Comparison of ENCODE assay signal across 15 cellular contexts in the genomic region with DNA sequence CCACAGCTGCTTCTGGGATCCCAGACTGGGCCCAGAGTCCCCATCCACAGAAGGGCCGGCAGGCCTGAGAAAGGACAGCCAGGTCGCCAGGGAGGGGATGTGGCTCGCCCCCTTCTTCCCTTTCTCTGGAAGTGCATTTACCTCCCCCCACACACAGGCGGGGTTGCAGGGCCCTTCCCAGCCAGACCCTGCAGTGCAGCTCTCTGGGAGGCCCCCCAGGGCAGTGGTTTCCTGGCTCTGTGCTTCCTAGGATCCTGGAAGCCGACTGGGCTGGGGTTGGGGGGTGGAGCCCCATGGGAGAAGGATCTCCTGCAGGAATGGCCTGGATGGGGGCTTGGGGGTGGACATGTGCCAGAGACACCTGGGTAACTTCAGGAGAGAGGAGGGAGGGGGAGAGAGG. TPM values are rescaled to one million over a fixed set of nuclear protein-coding genes. Genes with fewer than 3 reads are reported as not detected.
DNase-seq lines count a peak whose midpoint lies in the region; ATAC-seq lines count a peak whose summit lies in the region.
"Had no signal": no experiment of that assay in that cellular context is flagged by ENCODE, and none has a peak within 500 bp of the region (broad histone marks: within the 10 kb centered on the region; RNA-seq: fewer than 3 reads in every experiment).

No MANE protein-coding gene starts in this region.

- H3K4me3 ChIP-seq in H7 (ENCODE audit: insufficient read depth, low read depth, low read length) (peak overlapping the region; percentile 22), iPS-15b (ENCODE audit: low read depth, low read length) (peak overlapping the region; percentile 46)
- H3K4me3 ChIP-seq: pancreas had no signal

- no peaks in the 10 kb centered on the region for H3K9me3 ChIP-seq in iPS-15b (ENCODE audit: control insufficient read depth, insufficient read depth, low read length)
- H3K9me3 ChIP-seq: pancreas had no signal

- peaks cover 17% of the 10 kb centered on the region for H3K27me3 ChIP-seq in H7 (ENCODE audit: control insufficient read depth, insufficient read depth, low read length)
- peaks cover 10% of the 10 kb centered on the region for H3K27me3 ChIP-seq in iPS-15b (ENCODE audit: control insufficient read depth, insufficient read depth, low read length)

- in situ Hi-C loops in G401 (cut with HindIII; ENCODE audit: low sequenced_read_pairs): no loop called here

- peaks cover 34% of the 10 kb centered on the region for H3K27me3 Mint-ChIP-seq in activated T-helper 1 cell treated with anti-CD3 and anti-CD28 coated beads, Interleukin-12 subunit alpha, Interleukin-12 subunit beta, Interleukin-2, Interleukin-4 antibody, amounts not matched to agents 30 ng/mL and 10 ng/mL and 1 ng/mL, durations not matched to agents 14 hours and 24 hours and 36 hours (ENCODE audit: insufficient read depth)

- H3K4me1 ChIP-seq in iPS-15b (ENCODE audit: control insufficient read depth, insufficient read depth, low read length): peaks cover 11% of the 10 kb centered on the region

- no peak overlapping the region for H3K4me3 Mint-ChIP-seq in activated T-helper 1 cell treated with anti-CD3 and anti-CD28 coated beads, Interleukin-12 subunit alpha, Interleukin-12 subunit beta, Interleukin-2, Interleukin-4 antibody, amounts not matched to agents 30 ng/mL and 10 ng/mL and 1 ng/mL, durations not matched to agents 14 hours and 24 hours and 36 hours
- H3K4me3 Mint-ChIP-seq: B cell had no signal

- no peak overlapping the region for H3K9ac ChIP-seq in iPS-15b (ENCODE audit: low read depth, low read length)

- H3K9me3 Mint-ChIP-seq in activated T-helper 1 cell treated with anti-CD3 and anti-CD28 coated beads, Interleukin-12 subunit alpha, Interleukin-12 subunit beta, Interleukin-2, Interleukin-4 antibody, amounts not matched to agents 30 ng/mL and 10 ng/mL and 1 ng/mL, durations not matched to agents 14 hours and 24 hours and 36 hours: no peaks in the 10 kb centered on the region
- H3K9me3 Mint-ChIP-seq: activated naive CD4-positive, alpha-beta T cell treated with anti-CD3 and anti-CD28 coated beads, Interleukin-2, amount 50 U/mL, for 72 hours had no signal

- H3K36me3 ChIP-seq in H7 (replicated peaks; ENCODE audit: control insufficient read depth, insufficient read depth, low read length) (no peaks in the 10 kb centered on the region), iPS-15b (ENCODE audit: control insufficient read depth, insufficient read depth, low read length) (no peaks in the 10 kb centered on the region)
- H3K36me3 ChIP-seq: pancreas had no signal

- ATAC-seq in sciatic nerve (no peak), HG03135 (IDR thresholded peaks at IDR 0.05; ENCODE audit: unreplicated experiment) (no peak)
- ATAC-seq: activated naive CD4-positive, alpha-beta T cell treated with anti-CD3 and anti-CD28 coated beads, Interleukin-2, amount 50 U/mL, for 72 hours; HepG2; pancreas had no signal

- no peaks in the 10 kb centered on the region for H3K36me3 Mint-ChIP-seq in activated T-helper 1 cell treated with anti-CD3 and anti-CD28 coated beads, Interleukin-12 subunit alpha, Interleukin-12 subunit beta, Interleukin-2, Interleukin-4 antibody, amounts not matched to agents 30 ng/mL and 10 ng/mL and 1 ng/mL, durations not matched to agents 14 hours and 24 hours and 36 hours (ENCODE audit: low read depth)
- H3K36me3 Mint-ChIP-seq: activated naive CD4-positive, alpha-beta T cell treated with anti-CD3 and anti-CD28 coated beads, Interleukin-2, amount 50 U/mL, for 72 hours had no signal

- DNase-seq in H7 (peak; percentile 81), astrocyte of the hippocampus (ENCODE audit: low read depth, low spot score) (peak; percentile 31), sciatic nerve (ENCODE audit: low spot score) (peak; percentile 77), G401 (ENCODE audit: low spot score) (no peak), DMS114 treated with DMSO at 0.1 percent for 48 hours (lab: John Stamatoyannopoulos, UW; ENCODE audit: unreplicated experiment) (no peak)
- no peak for DNase-seq in activated T-helper 1 cell treated with anti-CD3 and anti-CD28 coated beads, Interleukin-12 subunit alpha, Interleukin-12 subunit beta, Interleukin-2, Interleukin-4 antibody, amounts not matched to agents 30 ng/mL and 10 ng/mL and 1 ng/mL, durations not matched to agents 14 hours and 24 hours and 36 hours (ENCODE audit: low spot score)
- DNase-seq: HCEC 1CT; NCI-H446 treated with DMSO at 0.1 percent for 48 hours; stimulated activated CD4-positive, alpha-beta T cell treated with anti-CD3 and anti-CD28 coated beads, Interleukin-1b, Interleukin-23, amount 100 ng/mL, for 48 hours had no signal

- H3K4me1 Mint-ChIP-seq in activated T-helper 1 cell treated with anti-CD3 and anti-CD28 coated beads, Interleukin-12 subunit alpha, Interleukin-12 subunit beta, Interleukin-2, Interleukin-4 antibody, amounts not matched to agents 30 ng/mL and 10 ng/mL and 1 ng/mL, durations not matched to agents 14 hours and 24 hours and 36 hours (ENCODE audit: low read depth): peaks cover 7% of the 10 kb centered on the region

- no peak overlapping the region for H3K27ac Mint-ChIP-seq in activated T-helper 1 cell treated with anti-CD3 and anti-CD28 coated beads, Interleukin-12 subunit alpha, Interleukin-12 subunit beta, Interleukin-2, Interleukin-4 antibody, amounts not matched to agents 30 ng/mL and 10 ng/mL and 1 ng/mL, durations not matched to agents 14 hours and 24 hours and 36 hours
- H3K27ac Mint-ChIP-seq: activated naive CD4-positive, alpha-beta T cell treated with anti-CD3 and anti-CD28 coated beads, Interleukin-2, amount 50 U/mL, for 72 hours; B cell had no signal

- intact Hi-C loops in sciatic nerve (cut with DNase I): no loop called here
- intact Hi-C loops in activated T-helper 1 cell treated with anti-CD3 and anti-CD28 coated beads, Interleukin-12 subunit alpha, Interleukin-12 subunit beta, Interleukin-2, Interleukin-4 antibody, amounts not matched to agents 30 ng/mL and 10 ng/mL and 1 ng/mL, durations not matched to agents 14 hours and 24 hours and 36 hours (cut with micrococcal nuclease): loop anchor here (10.0 kb wide), 1 partner anchor 347 kb away; a partner anchor contains a TSS

RNA-seq across cellular contexts. Expression of a gene that starts 4.2 kb away (rescaled TPM):
- total RNA-seq in H7 (2014; rRNA removed; shearing (Covaris generic)): 243 and 283 TPM in 2 replicates
- total RNA-seq in sciatic nerve: 247 TPM
- total RNA-seq in activated T-helper 1 cell treated with anti-CD3 and anti-CD28 coated beads, Interleukin-12 subunit alpha, Interleukin-12 subunit beta, Interleukin-2, Interleukin-4 antibody, amounts not matched to agents 30 ng/mL and 10 ng/mL and 1 ng/mL, durations not matched to agents 14 hours and 24 hours and 36 hours: 0.42 and 0.62 TPM in 2 replicates
- total RNA-seq in G401 (2014; rRNA removed; shearing (Covaris generic)): 83.0 and 85.1 TPM in 2 replicates

Comparison
In these comparisons a context has a peak if more than half of its experiments do, and no peak if none do; other contexts are left out.
1. DNase-seq: peak in H7 (single experiment), astrocyte of the hippocampus (single experiment) and sciatic nerve (single experiment); none in activated T-helper 1 cell treated with anti-CD3 and anti-CD28 coated beads, Interleukin-12 subunit alpha, Interleukin-12 subunit beta, Interleukin-2, Interleukin-4 antibody, amounts not matched to agents 30 ng/mL and 10 ng/mL and 1 ng/mL, durations not matched to agents 14 hours and 24 hours and 36 hours (single experiment), G401 (single experiment) and DMS114 treated with DMSO at 0.1 percent for 48 hours (single experiment).
2. RNA of a gene that starts 4.2 kb away (total RNA-seq): 247 TPM in sciatic nerve (single experiment), 243 to 283 TPM in H7 and 83.0 to 85.1 TPM in G401; 0.42 to 0.62 TPM in activated T-helper 1 cell treated with anti-CD3 and anti-CD28 coated beads, Interleukin-12 subunit alpha, Interleukin-12 subunit beta, Interleukin-2, Interleukin-4 antibody, amounts not matched to agents 30 ng/mL and 10 ng/mL and 1 ng/mL, durations not matched to agents 14 hours and 24 hours and 36 hours; every median in the first group is over 10 times any median in the second.